Comparison of ENCODE assay signal across 10 cellular contexts in genomic region chr4:184734758-184735157, GRCh38. TPM values are rescaled to one million over a fixed set of nuclear protein-coding genes. Genes with fewer than 3 reads are reported as not detected.
DNase-seq lines count a peak whose midpoint lies in the region; ATAC-seq and TF ChIP-seq lines count a peak whose summit lies in the region.
"Had no signal": no experiment of that assay in that cellular context is flagged by ENCODE, and none has a peak within 500 bp of the region (broad histone marks: within the 10 kb centered on the region; RNA-seq: fewer than 3 reads in every experiment).

No MANE protein-coding gene starts in this region.

- no peaks in the 10 kb centered on the region for H3K27me3 ChIP-seq in CD4-positive, alpha-beta memory T cell (ENCODE audit: insufficient read depth, low read length)
- H3K27me3 ChIP-seq: adrenal gland, right atrium auricular region had no signal

- intact Hi-C loops in CD4-positive, alpha-beta memory T cell (cut with micrococcal nuclease) = loop anchor here (1.0 to 10.0 kb wide), 9 partner anchors 85 to 1230 kb away; partner anchors contain the start of genes ACSL1, ANKRD37, CASP3 and CCDC110

- H3K4me1 Mint-ChIP-seq in CD4-positive, alpha-beta memory T cell = peaks cover 11 to 27% (median 17%) of the 10 kb centered on the region in 4 donors
- H3K4me1 Mint-ChIP-seq in natural killer cell treated with Interleukin-12 subunit alpha and Interleukin-12 subunit beta and Interleukin-15 and Interleukin-18, amount 100 ng/mL, for 72 hours (ENCODE audit: low read depth in 2 of 2) = peaks cover 13 to 24% of the 10 kb centered on the region in 2 donors

- no peak for TF ChIP-seq CTCF in LNCaP clone FGC (IDR thresholded peaks at IDR 0.05; ENCODE audit: control insufficient read depth, extremely low read depth, insufficient read depth)

- H3K27me3 Mint-ChIP-seq in CD4-positive, alpha-beta memory T cell = no peaks in the 10 kb centered on the region
- no peaks in the 10 kb centered on the region for H3K27me3 Mint-ChIP-seq in natural killer cell treated with Interleukin-12 subunit alpha and Interleukin-12 subunit beta and Interleukin-15 and Interleukin-18, amount 100 ng/mL, for 72 hours

- POLR2A ChIA-PET in CD4-positive, alpha-beta memory T cell (lab: Charles Lee; ENCODE audit: partially characterized antibody) = interaction anchor here (0.9 to 2.2 kb wide), 18 partner anchors 8 to 1230 kb away, joined by 3 to 48 read pairs (median 6); partner anchors contain the start of genes ACSL1, ANKRD37, CASP3 and ING2

- H3K27ac ChIP-seq in CD4-positive, alpha-beta memory T cell (ENCODE audit: low read depth, low read length) = peak overlapping the region; percentile 56
- H3K27ac ChIP-seq in cingulate gyrus (ENCODE audit: low read depth, low read length) = peak overlapping the region; percentile 51

- H3K9me3 Mint-ChIP-seq in CD4-positive, alpha-beta memory T cell = no peaks in the 10 kb centered on the region
- H3K9me3 Mint-ChIP-seq in natural killer cell treated with Interleukin-12 subunit alpha and Interleukin-12 subunit beta and Interleukin-15 and Interleukin-18, amount 100 ng/mL, for 72 hours = no peaks in the 10 kb centered on the region

- peaks cover 21% of the 10 kb centered on the region for H3K4me1 ChIP-seq in CD4-positive, alpha-beta memory T cell (ENCODE audit: insufficient read depth, low read length)

- no peak for ATAC-seq in natural killer cell treated with Interleukin-12 subunit alpha and Interleukin-12 subunit beta and Interleukin-15 and Interleukin-18, amount 100 ng/mL, for 72 hours
- ATAC-seq in HG03469 (IDR thresholded peaks at IDR 0.05; ENCODE audit: unreplicated experiment) = no peak

- H3K36me3 ChIP-seq in CD4-positive, alpha-beta memory T cell (ENCODE audit: insufficient read depth, low read length) = no peaks in the 10 kb centered on the region
- H3K36me3 ChIP-seq: adrenal gland, right atrium auricular region had no signal

- H3K4me3 ChIP-seq in CD4-positive, alpha-beta memory T cell (ENCODE audit: low read length in 2 of 2) = peak overlapping the region; percentile 20 to 81
- H3K4me3 ChIP-seq in LNCaP clone FGC (ENCODE audit: low read depth, low read length) = peak overlapping the region; percentile 88

- peak overlapping the region; percentile 43 to 95 (median 90) for H3K4me3 Mint-ChIP-seq in CD4-positive, alpha-beta memory T cell
- H3K4me3 Mint-ChIP-seq in natural killer cell treated with Interleukin-12 subunit alpha and Interleukin-12 subunit beta and Interleukin-15 and Interleukin-18, amount 100 ng/mL, for 72 hours = peak overlapping the region; percentile 99

- H3K27ac Mint-ChIP-seq in CD4-positive, alpha-beta memory T cell = peak overlapping the region; percentile 86 to 95 (median 92)
- peak overlapping the region; percentile 82 to 86 for H3K27ac Mint-ChIP-seq in natural killer cell treated with Interleukin-12 subunit alpha and Interleukin-12 subunit beta and Interleukin-15 and Interleukin-18, amount 100 ng/mL, for 72 hours

- no peak for DNase-seq in CD4-positive, alpha-beta memory T cell
- DNase-seq in LNCaP clone FGC (ENCODE audit: low read depth) (no peak), SKM-1 treated with dmso at 0.1 percent for 144 hours (lab: John Stamatoyannopoulos, UW; ENCODE audit: unreplicated experiment) (no peak), NCI-H1436 (lab: John Stamatoyannopoulos, UW) (no peak), GM03348 (ENCODE audit: low spot score) (no peak)
- DNase-seq in natural killer cell treated with Interleukin-12 subunit alpha and Interleukin-12 subunit beta and Interleukin-15 and Interleukin-18, amount 100 ng/mL, for 72 hours (ENCODE audit: low spot score) = no peak

- H3K9me3 ChIP-seq in CD4-positive, alpha-beta memory T cell (ENCODE audit: control insufficient read depth in 1 of 2, low read length in 2 of 2) = no peaks in the 10 kb centered on the region
- H3K9me3 ChIP-seq: adrenal gland, right atrium auricular region had no signal

- peaks cover 0 to 7% of the 10 kb centered on the region in 2 donors for H3K36me3 Mint-ChIP-seq in CD4-positive, alpha-beta memory T cell
- H3K36me3 Mint-ChIP-seq in natural killer cell treated with Interleukin-12 subunit alpha and Interleukin-12 subunit beta and Interleukin-15 and Interleukin-18, amount 100 ng/mL, for 72 hours = no peaks in the 10 kb centered on the region

- CTCF ChIA-PET in CD4-positive, alpha-beta memory T cell (lab: Charles Lee; ENCODE audit: partially characterized antibody) = interaction anchor here (0.9 to 2.6 kb wide), 9 partner anchors 11 to 471 kb away, joined by 3 to 16 read pairs (median 6); partner anchors contain the start of genes CASP3 and PRIMPOL

RNA-seq across cellular contexts. Expression of gene CENPU, which starts 0.9 kb away (rescaled TPM):
- 1 to 10 TPM; 2.1 to 2.2 TPM for total RNA-seq in CD4-positive, alpha-beta memory T cell
- polyA plus RNA-seq in CD4-positive, alpha-beta memory T cell = 1 to 10 TPM; 4.2 to 4.6 TPM
- 10 to 100 TPM; 44.8 to 60.2 TPM for total RNA-seq in natural killer cell treated with Interleukin-12 subunit alpha and Interleukin-12 subunit beta and Interleukin-15 and Interleukin-18, amount 100 ng/mL, for 72 hours

Comparison
In these comparisons a context has a peak if more than half of its experiments do, and no peak if none do; other contexts are left out.
1. RNA of gene CENPU, which starts 0.9 kb away (total RNA-seq): 44.8 to 60.2 TPM in natural killer cell treated with Interleukin-12 subunit alpha and Interleukin-12 subunit beta and Interleukin-15 and Interleukin-18, amount 100 ng/mL, for 72 hours; 2.1 to 2.2 TPM in CD4-positive, alpha-beta memory T cell; every median in the first group is over 10 times any median in the second.